Comparison of ENCODE assay signal across 23 cellular contexts in genomic region chr6:138979365-138979764, GRCh38. TPM values are rescaled to one million over a fixed set of nuclear protein-coding genes. Genes with fewer than 3 reads are reported as not detected.
DNase-seq lines count a peak whose midpoint lies in the region; ATAC-seq and TF ChIP-seq lines count a peak whose summit lies in the region.
"Had no signal": no experiment of that assay in that cellular context is flagged by ENCODE, and none has a peak within 500 bp of the region (broad histone marks: within the 10 kb centered on the region; RNA-seq: fewer than 3 reads in every experiment).

No MANE protein-coding gene starts in this region.

- intact Hi-C loops in CD4-positive, alpha-beta T cell (cut with DNase I, micrococcal nuclease) = no loop called here

- no peak overlapping the region for H3K4me3 ChIP-seq in adipocyte (ENCODE audit: low read length)
- H3K4me3 ChIP-seq: K562, pancreas, right lobe of liver had no signal

- no peaks in the 10 kb centered on the region for H3K9me3 ChIP-seq in CD4-positive, alpha-beta T cell (ENCODE audit: control insufficient read depth, low read length)
- no peaks in the 10 kb centered on the region for H3K9me3 ChIP-seq in adipocyte (ENCODE audit: control insufficient read depth, low read length)
- H3K9me3 ChIP-seq: pancreas, right lobe of liver had no signal

- peaks cover 32% of the 10 kb centered on the region for H3K4me1 Mint-ChIP-seq in CD4-positive, alpha-beta T cell (ENCODE audit: low read depth)
- peaks cover 28 to 33% of the 10 kb centered on the region in 2 donors for H3K4me1 Mint-ChIP-seq in immature natural killer cell

- no peak overlapping the region for H3K27ac ChIP-seq in CD4-positive, alpha-beta T cell (ENCODE audit: low read depth, low read length)
- H3K27ac ChIP-seq: pancreas, right lobe of liver, VCaP had no signal

- peak overlapping the region; percentile 4 for H3K27ac Mint-ChIP-seq in CD4-positive, alpha-beta T cell
- H3K27ac Mint-ChIP-seq in immature natural killer cell = peak overlapping the region in 4 of 6 donors; percentile 6 to 56 (median 38)
- H3K27ac Mint-ChIP-seq: stimulated activated memory B cell treated with anti-CD40 and anti-IgM and Interleukin-4, amounts not matched to agents 10 μg/mL and 1 μg/mL and 100 μg/mL, for 72 hours had no signal

- H3K4me3 Mint-ChIP-seq in CD4-positive, alpha-beta T cell = no peak overlapping the region
- H3K4me3 Mint-ChIP-seq in immature natural killer cell = no peak overlapping the region
- H3K4me3 Mint-ChIP-seq: stimulated activated memory B cell treated with anti-CD40 and anti-IgM and Interleukin-4, amounts not matched to agents 10 μg/mL and 1 μg/mL and 100 μg/mL, for 72 hours had no signal

- peaks cover 26% of the 10 kb centered on the region for H3K4me1 ChIP-seq in adipocyte (ENCODE audit: control insufficient read depth, insufficient read depth, low read length)

- H3K36me3 Mint-ChIP-seq in CD4-positive, alpha-beta T cell (ENCODE audit: low read depth) = no peaks in the 10 kb centered on the region
- H3K36me3 Mint-ChIP-seq in immature natural killer cell = no peaks in the 10 kb centered on the region
- H3K36me3 Mint-ChIP-seq: stimulated activated memory B cell treated with anti-CD40 and anti-IgM and Interleukin-4, amounts not matched to agents 10 μg/mL and 1 μg/mL and 100 μg/mL, for 72 hours had no signal

- no peak for DNase-seq in CD4-positive, alpha-beta T cell
- peak; percentile 44 for DNase-seq in HCEC 1CT
- peak; percentile 62 for DNase-seq in adipocyte (ENCODE audit: low read depth)
- DNase-seq in immature natural killer cell = no peak
- DNase-seq: activated CD4-positive, alpha-beta T cell treated with anti-CD3 and anti-CD28 coated beads, Interleukin-2, amount 50 U/mL, for 1 hour; amniotic stem cell; central memory CD4-positive, alpha-beta T cell; DMS79; mesendoderm; naive thymus-derived CD8-positive, alpha-beta T cell; NCI-H187 treated with DMSO at 0.1 percent for 48 hours; NCI-H226; OCI-M1; pancreas; right lobe of liver; SIG-M5 had no signal

- ATAC-seq in CD4-positive, alpha-beta T cell (ENCODE audit: poor library complexity) = no peak
- ATAC-seq in HG02938 (IDR thresholded peaks at IDR 0.05; ENCODE audit: unreplicated experiment) = no peak
- ATAC-seq in HG03469 (IDR thresholded peaks at IDR 0.05; ENCODE audit: unreplicated experiment) = no peak
- no peak for ATAC-seq in GM19023 (IDR thresholded peaks at IDR 0.05; ENCODE audit: unreplicated experiment)
- no peak for ATAC-seq in GM19351 (IDR thresholded peaks at IDR 0.05; ENCODE audit: unreplicated experiment)
- ATAC-seq: K562; naive thymus-derived CD8-positive, alpha-beta T cell; pancreas had no signal

- no peaks in the 10 kb centered on the region for H3K27me3 Mint-ChIP-seq in CD4-positive, alpha-beta T cell
- peaks cover 0 to 2% (median 0%) of the 10 kb centered on the region in 3 donors for H3K27me3 Mint-ChIP-seq in immature natural killer cell (ENCODE audit: low read depth in 3 of 3)
- H3K27me3 Mint-ChIP-seq: naive thymus-derived CD8-positive, alpha-beta T cell; stimulated activated memory B cell treated with anti-CD40 and anti-IgM and Interleukin-4, amounts not matched to agents 10 μg/mL and 1 μg/mL and 100 μg/mL, for 72 hours had no signal

- CTCF ChIA-PET in CD4-positive, alpha-beta T cell (lab: Charles Lee) = no interaction called here

- no peak for TF ChIP-seq CTCF in CD4-positive, alpha-beta T cell (IDR thresholded peaks at IDR 0.05)

- no peak overlapping the region for H3K9ac ChIP-seq in adipocyte (ENCODE audit: low read length)

- H3K9me3 Mint-ChIP-seq in CD4-positive, alpha-beta T cell = no peaks in the 10 kb centered on the region
- no peaks in the 10 kb centered on the region for H3K9me3 Mint-ChIP-seq in immature natural killer cell
- H3K9me3 Mint-ChIP-seq: naive thymus-derived CD8-positive, alpha-beta T cell; stimulated activated memory B cell treated with anti-CD40 and anti-IgM and Interleukin-4, amounts not matched to agents 10 μg/mL and 1 μg/mL and 100 μg/mL, for 72 hours had no signal

- POLR2A ChIA-PET in CD4-positive, alpha-beta T cell (lab: Charles Lee) = no interaction called here

- no peaks in the 10 kb centered on the region for H3K27me3 ChIP-seq in CD4-positive, alpha-beta T cell (ENCODE audit: control insufficient read depth, insufficient read depth, low read length)
- no peaks in the 10 kb centered on the region for H3K27me3 ChIP-seq in adipocyte (replicated peaks; ENCODE audit: control insufficient read depth, insufficient read depth, low read length)
- H3K27me3 ChIP-seq: pancreas, right lobe of liver had no signal

- no peaks in the 10 kb centered on the region for H3K36me3 ChIP-seq in adipocyte (ENCODE audit: control insufficient read depth, insufficient read depth, low read length, severe bottlenecking)
- H3K36me3 ChIP-seq: pancreas, right lobe of liver had no signal

RNA-seq across cellular contexts. Expression of gene REPS1, which starts 8.7 kb away (rescaled TPM):
- total RNA-seq in CD4-positive, alpha-beta T cell = 10 to 100 TPM; 54.0 to 56.6 TPM
- 10 to 100 TPM; 14.3 to 25.6 (median 18.2) TPM for polyA plus RNA-seq in immature natural killer cell

RNA-seq across cellular contexts. Expression of gene ABRACL, which starts 49.2 kb away (rescaled TPM):
- 10 to 100 TPM; 36.8 to 40.6 TPM for total RNA-seq in CD4-positive, alpha-beta T cell
- polyA plus RNA-seq in immature natural killer cell = 100 to 1,000 TPM; 113 to 167 (median 153) TPM

Comparison
In these comparisons a context has a peak if more than half of its experiments do, and no peak if none do; other contexts are left out.
1. DNase-seq: peak in HCEC 1CT (single experiment) and adipocyte (single experiment); none in CD4-positive, alpha-beta T cell (0 of 10) and immature natural killer cell (0 of 3).